30 cellular contexts compared by ENCODE assay signal in genomic region chr13:51808811-51809210, GRCh38. TPM values are rescaled to one million over a fixed set of nuclear protein-coding genes. Genes with fewer than 3 reads are reported as not detected.
"Had no signal": no experiment of that assay in that cellular context is flagged by ENCODE, and none has a peak within 500 bp of the region (broad histone marks: within the 10 kb centered on the region; RNA-seq: fewer than 3 reads in every experiment).

No MANE protein-coding gene starts in this region.

- ATAC-seq: activated CD8-positive, alpha-beta T cell treated with anti-CD3 and anti-CD28 coated beads, Interleukin-2, amount 10 ng/mL, durations not matched to agents 7 days and 5 days; activated T-cell treated with anti-CD3 and anti-CD28 coated beads, Interleukin-2, amount 50 U/mL, for 4 hours; SK-N-SH treated with all-trans-retinoic acid at 6 μM for 48 hours; WTC11 had no signal

- H3K27ac ChIP-seq: SJCRH30 had no signal

- H3K27ac Mint-ChIP-seq: activated CD8-positive, alpha-beta T cell treated with anti-CD3 and anti-CD28 coated beads, Interleukin-2, amount 10 ng/mL, durations not matched to agents 7 days and 5 days; activated naive CD4-positive, alpha-beta T cell treated with anti-CD3 and anti-CD28 coated beads for 36 hours; brain; T-helper 1 cell treated with Interleukin-12 subunit alpha and Interleukin-12 subunit beta and Interleukin-4 antibody, amounts not matched to agents 30 μg/mL and 1 μg/mL, for 36 hours; WTC11 had no signal

- H3K36me3 ChIP-seq: SJCRH30 had no signal

- H3K9me3 ChIP-seq: SJCRH30 had no signal

- DNase-seq: activated CD4-positive, alpha-beta T cell treated with anti-CD3 and anti-CD28 coated beads for 48 hours; activated CD4-positive, alpha-beta T cell treated with anti-CD3 and anti-CD28 coated beads, Interleukin-2, amount 50 U/mL, for 4 hours; activated CD4-positive, CD25-positive, alpha-beta regulatory T cell treated with anti-CD3 and anti-CD28 coated beads, Interleukin-2, amount 50 U/mL, for 72 hours; activated CD8-positive, alpha-beta memory T cell treated with anti-CD3 and anti-CD28 coated beads, Interleukin-2, amount 50 U/mL, for 48 hours; activated CD8-positive, alpha-beta T cell treated with anti-CD3 and anti-CD28 coated beads, Interleukin-2, amount 10 ng/mL, durations not matched to agents 7 days and 5 days; activated effector memory CD4-positive, alpha-beta T cell treated with anti-CD3 and anti-CD28 coated beads, Interleukin-2, amount 50 U/mL, for 16 hours; activated naive CD4-positive, alpha-beta T cell treated with anti-CD3 and anti-CD28 coated beads for 36 hours; activated T-cell treated with anti-CD3 and anti-CD28 coated beads, Interleukin-2, amount 50 U/mL, for 4 hours; amniotic stem cell; cortex of kidney; MM.1S; NCI-H1105; NCI-H1436; NCI-H1694 treated with DMSO at 0.1 percent for 48 hours; NCI-H2029 treated with DMSO at 0.1 percent for 48 hours; NCI-H345; NCI-H510A; NCI-H526 treated with DMSO at 0.1 percent for 48 hours; NCI-H82; Right ventricle myocardium superior; RPMI8226; SJCRH30; SW 1271 had no signal

- H3K4me3 Mint-ChIP-seq: activated CD8-positive, alpha-beta T cell treated with anti-CD3 and anti-CD28 coated beads, Interleukin-2, amount 10 ng/mL, durations not matched to agents 7 days and 5 days; activated naive CD4-positive, alpha-beta T cell treated with anti-CD3 and anti-CD28 coated beads for 36 hours; activated T-cell treated with anti-CD3 and anti-CD28 coated beads, Interleukin-2, amount 50 U/mL, for 4 hours; central memory CD8-positive, alpha-beta T cell; T-helper 1 cell treated with Interleukin-12 subunit alpha and Interleukin-12 subunit beta and Interleukin-4 antibody, amounts not matched to agents 30 μg/mL and 1 μg/mL, for 36 hours; WTC11 had no signal

- H3K9me3 Mint-ChIP-seq: activated naive CD4-positive, alpha-beta T cell treated with anti-CD3 and anti-CD28 coated beads for 36 hours; activated T-cell treated with anti-CD3 and anti-CD28 coated beads, Interleukin-2, amount 50 U/mL, for 4 hours; central memory CD8-positive, alpha-beta T cell; T-helper 1 cell treated with Interleukin-12 subunit alpha and Interleukin-12 subunit beta and Interleukin-4 antibody, amounts not matched to agents 30 μg/mL and 1 μg/mL, for 36 hours had no signal

- H3K36me3 Mint-ChIP-seq: brain, WTC11 had no signal

- H3K27me3 Mint-ChIP-seq: central memory CD8-positive, alpha-beta T cell had no signal

- H3K4me3 ChIP-seq: SJCRH30 had no signal

- H3K27me3 ChIP-seq: SJCRH30 had no signal

RNA-seq across cellular contexts. Expression of gene TMEM272, which starts 36.2 kb away (rescaled TPM):
- total RNA-seq: SJCRH30, WTC11 had no signal

RNA-seq across cellular contexts. Expression of gene CCDC70, which starts 53.0 kb away (rescaled TPM):
- total RNA-seq: activated CD8-positive, alpha-beta T cell treated with anti-CD3 and anti-CD28 coated beads, Interleukin-2, amount 10 ng/mL, durations not matched to agents 7 days and 5 days; activated naive CD4-positive, alpha-beta T cell treated with anti-CD3 and anti-CD28 coated beads for 36 hours; activated T-cell treated with anti-CD3 and anti-CD28 coated beads, Interleukin-2, amount 50 U/mL, for 4 hours; astrocyte; OCI-LY7; Right ventricle myocardium superior; SJCRH30; WTC11 had no signal
